Comparison of ENCODE assay signal across 17 cellular contexts in the genomic region with DNA sequence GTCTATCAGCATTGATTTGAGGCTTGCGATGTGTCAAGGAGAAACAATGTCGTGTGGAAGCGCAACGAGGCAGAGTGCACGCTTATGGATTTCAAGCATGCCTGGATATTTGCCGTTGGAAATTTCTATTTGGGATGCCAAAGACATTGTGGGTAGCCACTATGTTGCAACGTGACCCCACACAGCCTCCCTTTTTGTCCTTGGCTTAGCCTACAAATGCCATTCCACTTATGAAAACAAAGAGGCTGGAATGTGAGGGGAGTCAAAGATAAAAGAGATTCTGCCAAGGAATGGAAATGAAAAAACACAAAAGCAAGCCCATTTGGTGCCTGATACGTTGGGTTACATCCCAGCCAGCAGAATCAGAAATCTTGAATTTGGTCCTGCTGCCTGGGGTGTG.
DNase-seq lines count a peak whose midpoint lies in the region; ATAC-seq and TF ChIP-seq lines count a peak whose summit lies in the region.
"Had no signal": no experiment of that assay in that cellular context is flagged by ENCODE, and none has a peak within 500 bp of the region (broad histone marks: within the 10 kb centered on the region; RNA-seq: fewer than 3 reads in every experiment).

No MANE protein-coding gene starts in this region.

- peaks cover 42% of the 10 kb centered on the region for H3K36me3 Mint-ChIP-seq in GM23338 (ENCODE audit: low read depth)
- H3K36me3 Mint-ChIP-seq in MCF 10A (ENCODE audit: insufficient read depth, unreplicated experiment) = peaks cover 5% of the 10 kb centered on the region
- H3K36me3 Mint-ChIP-seq: CD4-positive, alpha-beta memory T cell had no signal

- no TSS peak for BruUV-seq in MCF 10A (replicated peaks; lab: Mats Ljungman, UMichigan)

- H3K27ac ChIP-seq in GM23338 (ENCODE audit: low read depth) (no peak overlapping the region), gastroesophageal sphincter (no peak overlapping the region)
- H3K27ac ChIP-seq: GM23248 had no signal

- H3K4me3 ChIP-seq in GM23338 = no peak overlapping the region
- H3K4me3 ChIP-seq in gastroesophageal sphincter = no peak overlapping the region
- H3K4me3 ChIP-seq: GM23248, HAP-1 had no signal

- POLR2A ChIA-PET in MCF 10A (lab: Yijun Ruan, JAX) = no interaction called here

- H3F3A ChIP-seq in GM23338 (replicated peaks; ENCODE audit: low read depth) = no peaks in the 10 kb centered on the region

- 65 to 73% methylated on average over 6 to 8 of the region's 8 CpGs for WGBS in gastroesophageal sphincter (ENCODE audit: low coverage in 1 of 2), 2 donors

- TF ChIP-seq CTCF in GM23338 (conservative IDR thresholded peaks at IDR 0.05; ENCODE audit: low read depth in 2 of 2) (no peak), gastroesophageal sphincter (IDR thresholded peaks at IDR 0.05) (no peak), MCF 10A (IDR thresholded peaks at IDR 0.05; ENCODE audit: unreplicated experiment) (no peak)

- TF ChIP-seq POLR2A in gastroesophageal sphincter (IDR thresholded peaks at IDR 0.05) = no peak

- no peak for TF ChIP-seq EP300 in gastroesophageal sphincter (IDR thresholded peaks at IDR 0.05)

- H3K4me3 Mint-ChIP-seq in GM23338 (no peak overlapping the region), MCF 10A (ENCODE audit: unreplicated experiment) (no peak overlapping the region)
- H3K4me3 Mint-ChIP-seq: B cell; CD4-positive, alpha-beta memory T cell had no signal

- ATAC-seq in GM23338 (no peak), HG03460 (IDR thresholded peaks at IDR 0.05; ENCODE audit: unreplicated experiment) (no peak), gastroesophageal sphincter (no peak), HG02852 (IDR thresholded peaks at IDR 0.05; ENCODE audit: unreplicated experiment) (no peak)
- ATAC-seq: HepG2 had no signal

- H3K27me3 ChIP-seq in GM23338 (ENCODE audit: insufficient read depth) = no peaks in the 10 kb centered on the region
- peaks cover 23% of the 10 kb centered on the region for H3K27me3 ChIP-seq in gastroesophageal sphincter

- no peaks in the 10 kb centered on the region for H4K20me1 ChIP-seq in GM23338 (replicated peaks; ENCODE audit: insufficient read depth)

- no peaks in the 10 kb centered on the region for H3K4me1 Mint-ChIP-seq in GM23338
- no peaks in the 10 kb centered on the region for H3K4me1 Mint-ChIP-seq in MCF 10A (ENCODE audit: insufficient read depth, unreplicated experiment)
- H3K4me1 Mint-ChIP-seq: B cell; CD4-positive, alpha-beta memory T cell had no signal

- peaks cover 8% of the 10 kb centered on the region; the same call in 1 of the 2 replicates for H3K36me3 ChIP-seq in GM23338 (ENCODE audit: insufficient read depth)
- no peaks in the 10 kb centered on the region for H3K36me3 ChIP-seq in gastroesophageal sphincter
- H3K36me3 ChIP-seq: HAP-1 had no signal

- no peak overlapping the region for H3K4me2 ChIP-seq in GM23338

- DNase-seq in GM23338 (ENCODE audit: low spot score) (peak; percentile 3), astrocyte of the hippocampus (ENCODE audit: low read depth, low spot score) (peak; percentile 79), iPS-NIHi11 (ENCODE audit: low spot score) (peak; percentile 38), retina (peak; percentile 16), MCF 10A (ENCODE audit: unreplicated experiment) (no peak)
- DNase-seq: C1 segment of cervical spinal cord; CD4-positive, alpha-beta memory T cell; DMS79; EL; GF-D8; GM23248 had no signal

- H3K4me1 ChIP-seq in GM23338 (ENCODE audit: insufficient read depth) = no peaks in the 10 kb centered on the region
- no peaks in the 10 kb centered on the region for H3K4me1 ChIP-seq in gastroesophageal sphincter
- H3K4me1 ChIP-seq: HAP-1 had no signal

- CTCF ChIA-PET in MCF 10A (lab: Yijun Ruan, JAX) = no interaction called here

- H3K9me3 Mint-ChIP-seq in GM23338 = peaks cover 94% of the 10 kb centered on the region
- peaks cover 45% of the 10 kb centered on the region for H3K9me3 Mint-ChIP-seq in MCF 10A (ENCODE audit: unreplicated experiment)

- H3K9me3 ChIP-seq in gastroesophageal sphincter = peaks cover 0 to 4% (median 0%) of the 10 kb centered on the region in 3 donors
- H3K9me3 ChIP-seq: HAP-1 had no signal

- no peaks in the 10 kb centered on the region for H3K9me2 ChIP-seq in GM23338 (ENCODE audit: insufficient read depth)

- intact Hi-C loops in MCF 10A (cut with micrococcal nuclease) = no loop called here

- peaks cover 8% of the 10 kb centered on the region for H3K27me3 Mint-ChIP-seq in GM23338 (ENCODE audit: insufficient read depth, low read depth, poor library complexity)
- no peaks in the 10 kb centered on the region for H3K27me3 Mint-ChIP-seq in MCF 10A (ENCODE audit: insufficient read depth, unreplicated experiment)
- H3K27me3 Mint-ChIP-seq: B cell had no signal

- H3K27ac Mint-ChIP-seq in GM23338 (no peak overlapping the region), MCF 10A (ENCODE audit: low read depth, unreplicated experiment) (no peak overlapping the region)
- H3K27ac Mint-ChIP-seq: B cell; CD4-positive, alpha-beta memory T cell had no signal

- no peaks in the 10 kb centered on the region for H3K79me2 ChIP-seq in GM23338 (replicated peaks; ENCODE audit: insufficient read depth)

- H2AFZ ChIP-seq in GM23338 = no peak overlapping the region
- H2AFZ ChIP-seq: GM23248 had no signal

TF ChIP-seq in GM23338, 12 proteins besides CTCF, POLR2A, EP300 and RAD21 (continues in another document):
- TF ChIP-seq ZNF114 (CRISPR knock-in tag; IDR thresholded peaks at IDR 0.05) (no peak), POLR2AphosphoS5 (IDR thresholded peaks at IDR 0.05; ENCODE audit: low read depth) (no peak), CREB1 (CRISPR knock-in tag; IDR thresholded peaks at IDR 0.05; ENCODE audit: low read depth) (no peak), EZH2 (IDR thresholded peaks at IDR 0.05; ENCODE audit: low read depth, unreplicated experiment) (no peak)
- TF ChIP-seq, protein P1, sequence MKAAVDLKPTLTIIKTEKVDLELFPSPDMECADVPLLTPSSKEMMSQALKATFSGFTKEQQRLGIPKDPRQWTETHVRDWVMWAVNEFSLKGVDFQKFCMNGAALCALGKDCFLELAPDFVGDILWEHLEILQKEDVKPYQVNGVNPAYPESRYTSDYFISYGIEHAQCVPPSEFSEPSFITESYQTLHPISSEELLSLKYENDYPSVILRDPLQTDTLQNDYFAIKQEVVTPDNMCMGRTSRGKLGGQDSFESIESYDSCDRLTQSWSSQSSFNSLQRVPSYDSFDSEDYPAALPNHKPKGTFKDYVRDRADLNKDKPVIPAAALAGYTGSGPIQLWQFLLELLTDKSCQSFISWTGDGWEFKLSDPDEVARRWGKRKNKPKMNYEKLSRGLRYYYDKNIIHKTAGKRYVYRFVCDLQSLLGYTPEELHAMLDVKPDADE (IDR thresholded peaks at IDR 0.05) = no peak
- TF ChIP-seq, protein P2, sequence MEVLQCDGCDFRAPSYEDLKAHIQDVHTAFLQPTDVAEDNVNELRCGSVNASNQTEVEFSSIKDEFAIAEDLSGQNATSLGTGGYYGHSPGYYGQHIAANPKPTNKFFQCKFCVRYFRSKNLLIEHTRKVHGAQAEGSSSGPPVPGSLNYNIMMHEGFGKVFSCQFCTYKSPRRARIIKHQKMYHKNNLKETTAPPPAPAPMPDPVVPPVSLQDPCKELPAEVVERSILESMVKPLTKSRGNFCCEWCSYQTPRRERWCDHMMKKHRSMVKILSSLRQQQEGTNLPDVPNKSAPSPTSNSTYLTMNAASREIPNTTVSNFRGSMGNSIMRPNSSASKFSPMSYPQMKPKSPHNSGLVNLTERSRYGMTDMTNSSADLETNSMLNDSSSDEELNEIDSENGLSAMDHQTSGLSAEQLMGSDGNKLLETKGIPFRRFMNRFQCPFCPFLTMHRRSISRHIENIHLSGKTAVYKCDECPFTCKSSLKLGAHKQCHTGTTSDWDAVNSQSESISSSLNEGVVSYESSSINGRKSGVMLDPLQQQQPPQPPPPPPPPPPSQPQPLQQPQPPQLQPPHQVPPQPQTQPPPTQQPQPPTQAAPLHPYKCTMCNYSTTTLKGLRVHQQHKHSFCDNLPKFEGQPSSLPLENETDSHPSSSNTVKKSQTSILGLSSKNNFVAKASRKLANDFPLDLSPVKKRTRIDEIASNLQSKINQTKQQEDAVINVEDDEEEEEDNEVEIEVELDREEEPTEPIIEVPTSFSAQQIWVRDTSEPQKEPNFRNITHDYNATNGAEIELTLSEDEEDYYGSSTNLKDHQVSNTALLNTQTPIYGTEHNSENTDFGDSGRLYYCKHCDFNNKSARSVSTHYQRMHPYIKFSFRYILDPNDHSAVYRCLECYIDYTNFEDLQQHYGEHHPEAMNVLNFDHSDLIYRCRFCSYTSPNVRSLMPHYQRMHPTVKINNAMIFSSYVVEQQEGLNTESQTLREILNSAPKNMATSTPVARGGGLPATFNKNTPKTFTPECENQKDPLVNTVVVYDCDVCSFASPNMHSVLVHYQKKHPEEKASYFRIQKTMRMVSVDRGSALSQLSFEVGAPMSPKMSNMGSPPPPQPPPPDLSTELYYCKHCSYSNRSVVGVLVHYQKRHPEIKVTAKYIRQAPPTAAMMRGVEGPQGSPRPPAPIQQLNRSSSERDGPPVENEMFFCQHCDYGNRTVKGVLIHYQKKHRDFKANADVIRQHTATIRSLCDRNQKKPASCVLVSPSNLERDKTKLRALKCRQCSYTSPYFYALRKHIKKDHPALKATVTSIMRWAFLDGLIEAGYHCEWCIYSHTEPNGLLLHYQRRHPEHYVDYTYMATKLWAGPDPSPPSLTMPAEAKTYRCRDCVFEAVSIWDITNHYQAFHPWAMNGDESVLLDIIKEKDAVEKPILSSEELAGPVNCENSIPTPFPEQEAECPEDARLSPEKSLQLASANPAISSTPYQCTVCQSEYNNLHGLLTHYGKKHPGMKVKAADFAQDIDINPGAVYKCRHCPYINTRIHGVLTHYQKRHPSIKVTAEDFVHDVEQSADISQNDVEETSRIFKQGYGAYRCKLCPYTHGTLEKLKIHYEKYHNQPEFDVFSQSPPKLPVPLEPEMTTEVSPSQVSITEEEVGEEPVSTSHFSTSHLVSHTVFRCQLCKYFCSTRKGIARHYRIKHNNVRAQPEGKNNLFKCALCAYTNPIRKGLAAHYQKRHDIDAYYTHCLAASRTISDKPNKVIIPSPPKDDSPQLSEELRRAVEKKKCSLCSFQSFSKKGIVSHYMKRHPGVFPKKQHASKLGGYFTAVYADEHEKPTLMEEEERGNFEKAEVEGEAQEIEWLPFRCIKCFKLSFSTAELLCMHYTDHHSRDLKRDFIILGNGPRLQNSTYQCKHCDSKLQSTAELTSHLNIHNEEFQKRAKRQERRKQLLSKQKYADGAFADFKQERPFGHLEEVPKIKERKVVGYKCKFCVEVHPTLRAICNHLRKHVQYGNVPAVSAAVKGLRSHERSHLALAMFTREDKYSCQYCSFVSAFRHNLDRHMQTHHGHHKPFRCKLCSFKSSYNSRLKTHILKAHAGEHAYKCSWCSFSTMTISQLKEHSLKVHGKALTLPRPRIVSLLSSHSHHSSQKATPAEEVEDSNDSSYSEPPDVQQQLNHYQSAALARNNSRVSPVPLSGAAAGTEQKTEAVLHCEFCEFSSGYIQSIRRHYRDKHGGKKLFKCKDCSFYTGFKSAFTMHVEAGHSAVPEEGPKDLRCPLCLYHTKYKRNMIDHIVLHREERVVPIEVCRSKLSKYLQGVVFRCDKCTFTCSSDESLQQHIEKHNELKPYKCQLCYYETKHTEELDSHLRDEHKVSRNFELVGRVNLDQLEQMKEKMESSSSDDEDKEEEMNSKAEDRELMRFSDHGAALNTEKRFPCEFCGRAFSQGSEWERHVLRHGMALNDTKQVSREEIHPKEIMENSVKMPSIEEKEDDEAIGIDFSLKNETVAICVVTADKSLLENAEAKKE (CRISPR knock-in tag; IDR thresholded peaks at IDR 0.05) = no peak
